Comparison of ENCODE assay signal across 28 cellular contexts in genomic region chr21:27653481-27653880, GRCh38.
"Had no signal": no experiment of that assay in that cellular context is flagged by ENCODE, and none has a peak within 500 bp of the region (broad histone marks: within the 10 kb centered on the region; RNA-seq: fewer than 3 reads in every experiment).

No MANE protein-coding gene starts in this region.

- H3K4me3 Mint-ChIP-seq: natural killer cell; nephron; neural progenitor cell; stimulated activated effector memory CD8-positive, alpha-beta T cell treated with anti-CD3 and anti-CD28 coated beads, Interleukin-12 subunit alpha, Interleukin-12 subunit beta, amount 100 ng/mL, for 72 hours; stimulated activated naive B cell treated with anti-CD40 and anti-IgM and Interleukin-4, amounts not matched to agents 10 μg/mL and 1 μg/mL and 100 μg/mL, for 72 hours; stimulated activated naive CD8-positive, alpha-beta T cell treated with anti-CD3 and anti-CD28 coated beads, Interleukin-15, Interleukin-2, amounts not matched to agents 100 ng/mL and 50 ng/mL, for 24 hours; type B pancreatic cell had no signal

- H3K9me3 Mint-ChIP-seq: stimulated activated effector memory CD8-positive, alpha-beta T cell treated with anti-CD3 and anti-CD28 coated beads, Interleukin-12 subunit alpha, Interleukin-12 subunit beta, amount 100 ng/mL, for 72 hours; stimulated activated naive CD8-positive, alpha-beta T cell treated with anti-CD3 and anti-CD28 coated beads, Interleukin-15, Interleukin-2, amounts not matched to agents 100 ng/mL and 50 ng/mL, for 24 hours; type B pancreatic cell had no signal

- DNase-seq: natural killer cell; occipital lobe; ovary; posterior cingulate gyrus; psoas muscle; right cardiac atrium; right lobe of liver; sigmoid colon; small intestine; stimulated activated CD4-positive, alpha-beta T cell treated with anti-CD3 and anti-CD28 coated beads, Interleukin-15, amount 100 ng/mL, for 24 hours; stimulated activated CD4-positive, alpha-beta T cell treated with anti-CD3 and anti-CD28 coated beads, Interleukin-2, amount 100 ng/mL, for 24 hours; stimulated activated CD4-positive, alpha-beta T cell treated with anti-CD3 and anti-CD28 coated beads, Interleukin-2, amount 100 ng/mL, for 48 hours; stimulated activated CD4-positive, alpha-beta T cell treated with anti-CD3 and anti-CD28 coated beads, Interleukin-4, amount 100 ng/mL, for 24 hours; stimulated activated naive B cell treated with anti-CD40 and anti-IgM and Interleukin-4, amounts not matched to agents 10 μg/mL and 1 μg/mL and 100 μg/mL, for 72 hours; stimulated activated naive CD4-positive, alpha-beta T cell treated with Interleukin-2 at 50 U/mL for 16 hours; stomach; thyroid gland; upper lobe of right lung; uterus had no signal

- H3K9ac ChIP-seq: neural progenitor cell, parathyroid adenoma had no signal

- H3K27ac ChIP-seq: neural progenitor cell, ovary, parathyroid adenoma, psoas muscle, right lobe of liver, sigmoid colon, stomach, thoracic aorta, thyroid gland, tibial nerve, upper lobe of right lung, uterus had no signal

- H3K27ac Mint-ChIP-seq: natural killer cell; nephron; neural progenitor cell; progenitor cell of endocrine pancreas; stimulated activated effector memory CD8-positive, alpha-beta T cell treated with anti-CD3 and anti-CD28 coated beads, Interleukin-12 subunit alpha, Interleukin-12 subunit beta, amount 100 ng/mL, for 72 hours; stimulated activated naive B cell treated with anti-CD40 and anti-IgM and Interleukin-4, amounts not matched to agents 10 μg/mL and 1 μg/mL and 100 μg/mL, for 72 hours; stimulated activated naive CD8-positive, alpha-beta T cell treated with anti-CD3 and anti-CD28 coated beads, Interleukin-15, Interleukin-2, amounts not matched to agents 100 ng/mL and 50 ng/mL, for 24 hours; type B pancreatic cell had no signal

- ATAC-seq: natural killer cell; psoas muscle; right cardiac atrium; right lobe of liver; stimulated activated effector memory CD8-positive, alpha-beta T cell treated with anti-CD3 and anti-CD28 coated beads, Interleukin-12 subunit alpha, Interleukin-12 subunit beta, amount 100 ng/mL, for 72 hours; stimulated activated naive B cell treated with anti-CD40 and anti-IgM and Interleukin-4, amounts not matched to agents 10 μg/mL and 1 μg/mL and 100 μg/mL, for 72 hours; upper lobe of right lung had no signal

- H2AFZ ChIP-seq: neural progenitor cell, parathyroid adenoma had no signal

- H3K4me2 ChIP-seq: neural progenitor cell had no signal

- H3K36me3 Mint-ChIP-seq: natural killer cell; neural progenitor cell; stimulated activated effector memory CD8-positive, alpha-beta T cell treated with anti-CD3 and anti-CD28 coated beads, Interleukin-12 subunit alpha, Interleukin-12 subunit beta, amount 100 ng/mL, for 72 hours; stimulated activated naive B cell treated with anti-CD40 and anti-IgM and Interleukin-4, amounts not matched to agents 10 μg/mL and 1 μg/mL and 100 μg/mL, for 72 hours; type B pancreatic cell had no signal

- FAIRE-seq: small intestine had no signal

- H3K4me1 Mint-ChIP-seq: natural killer cell; nephron; neural progenitor cell; stimulated activated effector memory CD8-positive, alpha-beta T cell treated with anti-CD3 and anti-CD28 coated beads, Interleukin-12 subunit alpha, Interleukin-12 subunit beta, amount 100 ng/mL, for 72 hours; stimulated activated naive B cell treated with anti-CD40 and anti-IgM and Interleukin-4, amounts not matched to agents 10 μg/mL and 1 μg/mL and 100 μg/mL, for 72 hours had no signal

- H3K9me3 ChIP-seq: ovary, psoas muscle, right lobe of liver, sigmoid colon, stomach, thoracic aorta, thyroid gland, upper lobe of right lung, uterus had no signal

- H3K4me3 ChIP-seq: neural progenitor cell, ovary, psoas muscle, right lobe of liver, sigmoid colon, stomach, thoracic aorta, thyroid gland, tibial nerve, upper lobe of right lung, uterus had no signal

- H3K27me3 ChIP-seq: neural progenitor cell, ovary, right lobe of liver, sigmoid colon, stomach, thyroid gland, tibial nerve, upper lobe of right lung, uterus had no signal

- H3K36me3 ChIP-seq: neural progenitor cell, ovary, right lobe of liver, sigmoid colon, stomach, thoracic aorta, thyroid gland, tibial nerve, upper lobe of right lung, uterus had no signal

- H3K27me3 Mint-ChIP-seq: progenitor cell of endocrine pancreas; stimulated activated naive B cell treated with anti-CD40 and anti-IgM and Interleukin-4, amounts not matched to agents 10 μg/mL and 1 μg/mL and 100 μg/mL, for 72 hours; stimulated activated naive CD8-positive, alpha-beta T cell treated with anti-CD3 and anti-CD28 coated beads, Interleukin-15, Interleukin-2, amounts not matched to agents 100 ng/mL and 50 ng/mL, for 24 hours; type B pancreatic cell had no signal

- H3K4me1 ChIP-seq: neural progenitor cell, parathyroid adenoma, psoas muscle, right lobe of liver, sigmoid colon, stomach, thyroid gland, tibial nerve, upper lobe of right lung, uterus had no signal

- H3K79me2 ChIP-seq: parathyroid adenoma had no signal
